In genomic region chr10:69652111-69652856, GRCh38 we compare ENCODE assay signal across 23 cellular contexts. TPM values are rescaled to one million over a fixed set of nuclear protein-coding genes. Genes with fewer than 3 reads are reported as not detected.
"Had no signal": no experiment of that assay in that cellular context is flagged by ENCODE, and none has a peak within 500 bp of the region (broad histone marks: within the 10 kb centered on the region; RNA-seq: fewer than 3 reads in every experiment).

No MANE protein-coding gene starts in this region.

- H3K27ac Mint-ChIP-seq: nephron progenitor cell; progenitor cell of endocrine pancreas; stimulated activated naive B cell treated with anti-CD40 and anti-IgM and Interleukin-4, amounts not matched to agents 10 μg/mL and 1 μg/mL and 100 μg/mL, for 72 hours; stimulated activated naive CD8-positive, alpha-beta T cell treated with anti-CD3 and anti-CD28 coated beads, Interleukin-15, Interleukin-2, amounts not matched to agents 100 ng/mL and 50 ng/mL, for 24 hours had no signal

- H3K27me3 ChIP-seq: pancreas, upper lobe of right lung, uterus had no signal

- DNase-seq: cortex of kidney; effector memory CD8-positive, alpha-beta T cell; erythroblast; esophagus squamous epithelium; foreskin melanocyte; head of caudate nucleus; left ventricle myocardium superior; lower lobe of right lung; naive thymus-derived CD8-positive, alpha-beta T cell; nephron progenitor cell; occipital lobe; right cardiac atrium; sigmoid colon; stimulated activated naive B cell treated with anti-CD40 and anti-IgM and Interleukin-4, amounts not matched to agents 10 μg/mL and 1 μg/mL and 100 μg/mL, for 72 hours; upper lobe of right lung; uterus had no signal

- H3K27ac ChIP-seq: esophagus squamous epithelium, lower lobe of right lung, pancreas, sigmoid colon, thoracic aorta, tibial nerve, upper lobe of right lung, uterus had no signal

- H3K4me3 Mint-ChIP-seq: nephron progenitor cell; stimulated activated naive B cell treated with anti-CD40 and anti-IgM and Interleukin-4, amounts not matched to agents 10 μg/mL and 1 μg/mL and 100 μg/mL, for 72 hours; stimulated activated naive CD8-positive, alpha-beta T cell treated with anti-CD3 and anti-CD28 coated beads, Interleukin-15, Interleukin-2, amounts not matched to agents 100 ng/mL and 50 ng/mL, for 24 hours had no signal

- H3K9me3 ChIP-seq: esophagus squamous epithelium, lower lobe of right lung, pancreas, sigmoid colon, thoracic aorta, tibial nerve, upper lobe of right lung, uterus had no signal

- H3K36me3 ChIP-seq: esophagus squamous epithelium, lower lobe of right lung, pancreas, sigmoid colon, thoracic aorta, tibial nerve, upper lobe of right lung, uterus had no signal

- ATAC-seq: left ventricle myocardium superior; lower lobe of right lung; naive thymus-derived CD8-positive, alpha-beta T cell; pancreas; right cardiac atrium; stimulated activated naive B cell treated with anti-CD40 and anti-IgM and Interleukin-4, amounts not matched to agents 10 μg/mL and 1 μg/mL and 100 μg/mL, for 72 hours; upper lobe of right lung had no signal

- H3K9me3 Mint-ChIP-seq: effector memory CD8-positive, alpha-beta T cell; naive thymus-derived CD8-positive, alpha-beta T cell; nephron progenitor cell; stimulated activated naive B cell treated with anti-CD40 and anti-IgM and Interleukin-4, amounts not matched to agents 10 μg/mL and 1 μg/mL and 100 μg/mL, for 72 hours; stimulated activated naive CD8-positive, alpha-beta T cell treated with anti-CD3 and anti-CD28 coated beads, Interleukin-15, Interleukin-2, amounts not matched to agents 100 ng/mL and 50 ng/mL, for 24 hours had no signal

- H3K36me3 Mint-ChIP-seq: naive thymus-derived CD8-positive, alpha-beta T cell; stimulated activated naive B cell treated with anti-CD40 and anti-IgM and Interleukin-4, amounts not matched to agents 10 μg/mL and 1 μg/mL and 100 μg/mL, for 72 hours had no signal

- H3K4me3 ChIP-seq: esophagus squamous epithelium, lower lobe of right lung, pancreas, sigmoid colon, thoracic aorta, tibial nerve, upper lobe of right lung, uterus had no signal

- H3K4me1 ChIP-seq: esophagus squamous epithelium, lower lobe of right lung, pancreas, sigmoid colon, upper lobe of right lung, uterus had no signal

RNA-seq across cellular contexts. Expression of gene FAM241B, which starts 22.2 kb away (rescaled TPM):
- total RNA-seq: myocyte, skeletal muscle tissue had no signal
